In the genomic region with DNA sequence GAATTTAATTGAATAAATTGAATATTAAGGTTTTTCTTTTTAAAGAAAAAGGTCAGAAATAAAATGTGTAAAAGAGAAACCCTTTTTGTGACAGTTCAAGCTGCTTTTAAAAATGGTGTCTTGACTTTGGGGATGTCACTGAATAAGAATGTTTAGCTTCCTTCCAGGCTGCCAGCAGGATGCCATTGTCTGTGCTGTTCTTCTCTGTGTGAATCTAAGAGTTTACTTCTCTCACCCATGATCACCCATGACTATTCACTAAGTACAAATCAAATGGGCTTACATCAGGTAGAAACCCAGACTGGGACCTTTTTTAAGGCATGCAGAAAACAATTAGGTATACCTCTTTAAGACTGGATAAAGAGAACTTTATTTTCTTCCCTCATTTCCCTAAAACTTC, we compare ENCODE assay signal across 27 cellular contexts.
"Had no signal": no experiment of that assay in that cellular context is flagged by ENCODE, and none has a peak within 500 bp of the region (broad histone marks: within the 10 kb centered on the region; RNA-seq: fewer than 3 reads in every experiment).

No MANE protein-coding gene starts in this region.

- ATAC-seq: activated CD4-positive, CD25-positive, alpha-beta regulatory T cell treated with anti-CD3 and anti-CD28 coated beads, Interleukin-2, amount 50 U/mL, for 24 hours; gastroesophageal sphincter; sciatic nerve; stimulated activated effector memory CD8-positive, alpha-beta T cell treated with anti-CD3 and anti-CD28 coated beads, Interleukin-12 subunit alpha, Interleukin-12 subunit beta, amount 100 ng/mL, for 72 hours had no signal

- H3K9me3 ChIP-seq: gastroesophageal sphincter, left ventricle myocardium inferior, ovary, uterus had no signal

- H3K36me3 ChIP-seq: brain microvascular endothelial cell, gastroesophageal sphincter, left ventricle myocardium inferior, ovary, uterus had no signal

- H3K79me2 ChIP-seq: hepatocyte had no signal

- H3K4me1 ChIP-seq: gastroesophageal sphincter, left ventricle myocardium inferior, uterus had no signal

- H3K4me2 ChIP-seq: hepatocyte had no signal

- DNase-seq: activated CD4-positive, alpha-beta T cell treated with anti-CD3 and anti-CD28 coated beads for 48 hours; activated CD4-positive, alpha-beta T cell treated with anti-CD3 and anti-CD28 coated beads, Interleukin-2, amount 50 U/mL, for 48 hours; activated CD8-positive, alpha-beta memory T cell treated with anti-CD3 and anti-CD28 coated beads for 24 hours; activated effector memory CD4-positive, alpha-beta T cell treated with anti-CD3 and anti-CD28 coated beads, Interleukin-2, amount 50 U/mL, for 16 hours; activated naive CD4-positive, alpha-beta T cell treated with anti-CD3 and anti-CD28 coated beads, Interleukin-2, amount 10 ng/mL, durations not matched to agents 7 days and 5 days; amniotic stem cell; brain microvascular endothelial cell; dorsolateral prefrontal cortex; effector memory CD4-positive, alpha-beta T cell; erythroblast; islet precursor cell; left ventricle myocardium inferior; ovary; retina; stimulated activated CD4-positive, alpha-beta T cell treated with anti-CD3 and anti-CD28 coated beads, Interleukin-12 subunit alpha, Interleukin-12 subunit beta, amount 100 ng/mL, for 4 hours; stimulated activated CD4-positive, alpha-beta T cell treated with anti-CD3 and anti-CD28 coated beads, Interleukin-4, amount 100 ng/mL, for 24 hours; T-helper 9 cell; uterus had no signal

- H3K27me3 ChIP-seq: brain microvascular endothelial cell, gastroesophageal sphincter, hepatocyte, ovary, uterus had no signal

- H2AFZ ChIP-seq: hepatocyte had no signal

- H3K4me3 ChIP-seq: coronary artery, dorsolateral prefrontal cortex, gastroesophageal sphincter, hepatocyte, left ventricle myocardium inferior, ovary, skin epidermis, uterus had no signal

- H3K27ac ChIP-seq: brain microvascular endothelial cell, coronary artery, dorsolateral prefrontal cortex, gastroesophageal sphincter, hepatocyte, left ventricle myocardium inferior, ovary, skin epidermis, uterus, VCaP had no signal

- FAIRE-seq: TTC549 had no signal
